Comparison of ENCODE assay signal across 18 cellular contexts in the genomic region with DNA sequence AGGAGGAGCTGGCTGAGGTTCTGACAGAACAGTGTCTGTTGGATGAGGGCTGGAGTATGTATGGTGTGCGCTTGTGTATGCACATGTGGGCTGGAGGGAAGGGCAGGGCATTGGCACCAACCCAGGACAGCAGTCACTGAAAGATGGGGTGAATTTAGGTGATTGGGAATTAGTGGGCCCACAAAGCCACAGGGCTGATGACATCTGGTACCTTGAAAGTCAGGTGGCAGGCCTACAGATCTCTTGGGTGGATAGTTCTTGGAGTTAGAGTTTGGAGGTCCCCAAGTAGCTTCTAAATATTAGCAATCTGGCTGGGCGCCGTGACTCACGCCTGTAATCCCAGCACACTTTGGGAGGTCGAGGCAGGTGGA. TPM values are rescaled to one million over a fixed set of nuclear protein-coding genes. Genes with fewer than 3 reads are reported as not detected.
DNase-seq lines count a peak whose midpoint lies in the region; ATAC-seq and TF ChIP-seq lines count a peak whose summit lies in the region.
"Had no signal": no experiment of that assay in that cellular context is flagged by ENCODE, and none has a peak within 500 bp of the region (broad histone marks: within the 10 kb centered on the region; RNA-seq: fewer than 3 reads in every experiment).

No MANE protein-coding gene starts in this region.

- TF ChIP-seq CTCF in endothelial cell (IDR thresholded peaks at IDR 0.05; ENCODE audit: unreplicated experiment), result no peak

- H3K36me3 Mint-ChIP-seq in activated naive CD4-positive, alpha-beta T cell treated with anti-CD3 and anti-CD28 coated beads, Interleukin-2, amount 50 U/mL, for 24 hours, result peaks cover 5% of the 10 kb centered on the region
- peaks cover 14% of the 10 kb centered on the region for H3K36me3 Mint-ChIP-seq in activated naive CD4-positive, alpha-beta T cell treated with anti-CD3 and anti-CD28 coated beads for 36 hours (ENCODE audit: low read depth)
- peaks cover 16% of the 10 kb centered on the region for H3K36me3 Mint-ChIP-seq in T-cell
- H3K36me3 Mint-ChIP-seq in endothelial cell (ENCODE audit: low read depth, unreplicated experiment), result peaks cover 20% of the 10 kb centered on the region
- peaks cover 11% of the 10 kb centered on the region for H3K36me3 Mint-ChIP-seq in stimulated activated memory B cell treated with anti-CD40 and anti-IgM and Interleukin-4, amounts not matched to agents 10 μg/mL and 1 μg/mL and 100 μg/mL, for 72 hours

- no peaks in the 10 kb centered on the region for H3K27me3 Mint-ChIP-seq in activated naive CD4-positive, alpha-beta T cell treated with anti-CD3 and anti-CD28 coated beads, Interleukin-2, amount 50 U/mL, for 24 hours
- H3K27me3 Mint-ChIP-seq in activated naive CD4-positive, alpha-beta T cell treated with anti-CD3 and anti-CD28 coated beads for 36 hours (ENCODE audit: low read depth), result no peaks in the 10 kb centered on the region
- no peaks in the 10 kb centered on the region for H3K27me3 Mint-ChIP-seq in T-cell
- peaks cover 13% of the 10 kb centered on the region for H3K27me3 Mint-ChIP-seq in endothelial cell (ENCODE audit: unreplicated experiment)
- no peaks in the 10 kb centered on the region for H3K27me3 Mint-ChIP-seq in stimulated activated memory B cell treated with anti-CD40 and anti-IgM and Interleukin-4, amounts not matched to agents 10 μg/mL and 1 μg/mL and 100 μg/mL, for 72 hours
- H3K27me3 Mint-ChIP-seq: activated B cell treated with CpG ODN at 0.5 μM for 24 hours had no signal

- POLR2A ChIA-PET in T-cell (lab: Charles Lee), result interaction anchor here in 1 of 2 donors (0.6 kb wide), 1 partner anchor 232 kb away, joined by 3 read pairs; no protein-coding TSS in a partner anchor

- CTCF ChIA-PET in activated naive CD4-positive, alpha-beta T cell treated with anti-CD3 and anti-CD28 coated beads for 36 hours (lab: Charles Lee), result interaction anchor here (0.6 to 9.7 kb wide), 9 partner anchors 12 to 420 kb away, joined by 3 to 80 read pairs (median 4); a partner anchor contains a TSS
- CTCF ChIA-PET in T-cell (lab: Charles Lee), result interaction anchor here in 1 of 2 donors (0.5 to 1.5 kb wide), 6 partner anchors 12 to 242 kb away, joined by 3 to 10 read pairs (median 6); a partner anchor contains a TSS

- DNase-seq in activated naive CD4-positive, alpha-beta T cell treated with anti-CD3 and anti-CD28 coated beads for 36 hours, result no peak
- no peak for DNase-seq in T-cell
- no peak for DNase-seq in endothelial cell (ENCODE audit: low spot score)
- DNase-seq in effector CD8-positive, alpha-beta T cell (lab: John Stamatoyannopoulos, UW), result no peak
- DNase-seq: activated B cell treated with CpG ODN at 0.5 μM for 24 hours; activated CD8-positive, alpha-beta memory T cell treated with anti-CD3 and anti-CD28 coated beads, Interleukin-2, amount 50 U/mL, for 48 hours; dorsolateral prefrontal cortex; gastrocnemius medialis; kidney glomerular epithelial cell; MM.1S; NCI-H1694 treated with DMSO at 0.1 percent for 48 hours; NCI-H82; SJCRH30; testis had no signal

- H3K27ac Mint-ChIP-seq in activated naive CD4-positive, alpha-beta T cell treated with anti-CD3 and anti-CD28 coated beads, Interleukin-2, amount 50 U/mL, for 24 hours, result peak overlapping the region; percentile 63
- H3K27ac Mint-ChIP-seq in activated naive CD4-positive, alpha-beta T cell treated with anti-CD3 and anti-CD28 coated beads for 36 hours, result no peak overlapping the region
- peak overlapping the region; percentile 83 to 97 for H3K27ac Mint-ChIP-seq in T-cell
- H3K27ac Mint-ChIP-seq in endothelial cell (ENCODE audit: unreplicated experiment), result peak overlapping the region; percentile 37
- H3K27ac Mint-ChIP-seq in stimulated activated memory B cell treated with anti-CD40 and anti-IgM and Interleukin-4, amounts not matched to agents 10 μg/mL and 1 μg/mL and 100 μg/mL, for 72 hours, result peak overlapping the region; percentile 95

- intact Hi-C loops in activated naive CD4-positive, alpha-beta T cell treated with anti-CD3 and anti-CD28 coated beads for 36 hours (cut with micrococcal nuclease), result no loop called here

- H3K4me1 Mint-ChIP-seq in activated naive CD4-positive, alpha-beta T cell treated with anti-CD3 and anti-CD28 coated beads, Interleukin-2, amount 50 U/mL, for 24 hours, result peaks cover 52% of the 10 kb centered on the region
- H3K4me1 Mint-ChIP-seq in activated naive CD4-positive, alpha-beta T cell treated with anti-CD3 and anti-CD28 coated beads for 36 hours (ENCODE audit: low read depth), result peaks cover 32% of the 10 kb centered on the region
- H3K4me1 Mint-ChIP-seq in T-cell (peaks cover 36 to 53% (median 36%) of the 10 kb centered on the region in 3 donors), endothelial cell (ENCODE audit: unreplicated experiment) (peaks cover 19% of the 10 kb centered on the region)
- H3K4me1 Mint-ChIP-seq in stimulated activated memory B cell treated with anti-CD40 and anti-IgM and Interleukin-4, amounts not matched to agents 10 μg/mL and 1 μg/mL and 100 μg/mL, for 72 hours, result peaks cover 47% of the 10 kb centered on the region

- ATAC-seq in T-cell (replicated peaks in 1 of 4) (no peak), HG03460 (IDR thresholded peaks at IDR 0.05; ENCODE audit: unreplicated experiment) (no peak)
- ATAC-seq in stimulated activated memory B cell treated with anti-CD40 and anti-IgM and Interleukin-4, amounts not matched to agents 10 μg/mL and 1 μg/mL and 100 μg/mL, for 72 hours, result no peak
- ATAC-seq: esophagus mucosa, gastrocnemius medialis had no signal

- H3K9me3 Mint-ChIP-seq in activated naive CD4-positive, alpha-beta T cell treated with anti-CD3 and anti-CD28 coated beads, Interleukin-2, amount 50 U/mL, for 24 hours, result no peaks in the 10 kb centered on the region
- H3K9me3 Mint-ChIP-seq in activated naive CD4-positive, alpha-beta T cell treated with anti-CD3 and anti-CD28 coated beads for 36 hours, result no peaks in the 10 kb centered on the region
- H3K9me3 Mint-ChIP-seq in T-cell, result no peaks in the 10 kb centered on the region
- no peaks in the 10 kb centered on the region for H3K9me3 Mint-ChIP-seq in endothelial cell (ENCODE audit: unreplicated experiment)
- no peaks in the 10 kb centered on the region for H3K9me3 Mint-ChIP-seq in stimulated activated memory B cell treated with anti-CD40 and anti-IgM and Interleukin-4, amounts not matched to agents 10 μg/mL and 1 μg/mL and 100 μg/mL, for 72 hours
- H3K9me3 Mint-ChIP-seq: activated B cell treated with CpG ODN at 0.5 μM for 24 hours had no signal

- peak overlapping the region; percentile 38 for H3K4me3 Mint-ChIP-seq in activated naive CD4-positive, alpha-beta T cell treated with anti-CD3 and anti-CD28 coated beads, Interleukin-2, amount 50 U/mL, for 24 hours
- no peak overlapping the region for H3K4me3 Mint-ChIP-seq in activated naive CD4-positive, alpha-beta T cell treated with anti-CD3 and anti-CD28 coated beads for 36 hours
- H3K4me3 Mint-ChIP-seq in T-cell (no peak overlapping the region), endothelial cell (ENCODE audit: unreplicated experiment) (no peak overlapping the region)
- H3K4me3 Mint-ChIP-seq in stimulated activated memory B cell treated with anti-CD40 and anti-IgM and Interleukin-4, amounts not matched to agents 10 μg/mL and 1 μg/mL and 100 μg/mL, for 72 hours, result no peak overlapping the region
- H3K4me3 Mint-ChIP-seq: activated B cell treated with CpG ODN at 0.5 μM for 24 hours had no signal

RNA-seq across cellular contexts. Expression of a gene that starts 45.7 kb away (rescaled TPM):
- total RNA-seq in activated naive CD4-positive, alpha-beta T cell treated with anti-CD3 and anti-CD28 coated beads for 36 hours, result 10 to 100 TPM; 19.2 to 23.3 TPM
- total RNA-seq in T-cell, result 10 to 100 TPM; 23.3 to 45.9 (median 39.1) TPM
- 15.0 TPM for total RNA-seq in endothelial cell (ENCODE audit: unreplicated experiment)

RNA-seq across cellular contexts. Expression of a gene that starts 57.9 kb away (rescaled TPM):
- 100 to 1,000 TPM; 363 to 374 TPM for total RNA-seq in activated naive CD4-positive, alpha-beta T cell treated with anti-CD3 and anti-CD28 coated beads for 36 hours
- total RNA-seq in T-cell (100 to 1,000 TPM; 303 to 431 (median 386) TPM), endothelial cell (ENCODE audit: unreplicated experiment) (302 TPM)
